Comparison of ENCODE assay signal across 14 cellular contexts in the genomic region with DNA sequence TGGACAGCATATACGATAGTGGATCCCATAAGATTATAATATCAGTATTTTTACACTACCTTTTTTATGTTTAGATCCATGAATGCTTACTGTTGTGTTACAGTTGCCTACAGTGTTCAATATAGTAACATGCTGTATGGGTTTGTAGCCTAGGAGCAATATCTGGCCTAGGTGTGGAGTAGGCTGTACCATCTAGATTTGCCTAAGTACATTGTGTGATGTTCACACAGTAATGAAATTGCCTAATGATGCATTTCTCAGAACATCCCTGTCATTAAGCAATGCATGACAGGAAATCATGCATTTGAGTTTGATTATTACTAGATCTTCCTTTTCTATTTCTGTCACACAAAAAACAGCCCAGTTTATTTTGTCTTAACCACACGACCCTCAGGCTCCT. TPM values are rescaled to one million over a fixed set of nuclear protein-coding genes. Genes with fewer than 3 reads are reported as not detected.
DNase-seq lines count a peak whose midpoint lies in the region; ATAC-seq and TF ChIP-seq lines count a peak whose summit lies in the region.
"Had no signal": no experiment of that assay in that cellular context is flagged by ENCODE, and none has a peak within 500 bp of the region (broad histone marks: within the 10 kb centered on the region; RNA-seq: fewer than 3 reads in every experiment).

No MANE protein-coding gene starts in this region.

- DNase-seq in activated CD4-positive, alpha-beta T cell treated with anti-CD3 and anti-CD28 coated beads for 36 hours, result no peak
- DNase-seq in activated CD4-positive, alpha-beta T cell treated with anti-CD3 and anti-CD28 coated beads, Interleukin-2, amount 10 ng/mL, durations not matched to agents 7 days and 5 days, result no peak
- DNase-seq in AML-193 (lab: John Stamatoyannopoulos, UW) (peak; percentile 19 to 23), NB4 (ENCODE audit: low read depth) (peak; percentile 11), fibroblast of gingiva (ENCODE audit: low read depth) (peak; percentile 23), germinal center (ENCODE audit: low spot score) (no peak)
- DNase-seq: DMS 273 treated with DMSO at 0.1 percent for 48 hours, MG63, NCI-H1417, NCI-H187 treated with DMSO at 0.1 percent for 48 hours, PC-9 had no signal

- H3K36me3 Mint-ChIP-seq in activated CD4-positive, alpha-beta T cell treated with anti-CD3 and anti-CD28 coated beads for 36 hours (ENCODE audit: low read depth), result peaks cover 26% of the 10 kb centered on the region
- H3K36me3 Mint-ChIP-seq in activated CD4-positive, alpha-beta T cell treated with anti-CD3 and anti-CD28 coated beads, Interleukin-2, amount 10 ng/mL, durations not matched to agents 7 days and 5 days (ENCODE audit: low read depth), result peaks cover 20% of the 10 kb centered on the region

- intact Hi-C loops in activated CD4-positive, alpha-beta T cell treated with anti-CD3 and anti-CD28 coated beads for 36 hours (cut with DNase I, micrococcal nuclease), result no loop called here

- H3K27me3 Mint-ChIP-seq in activated CD4-positive, alpha-beta T cell treated with anti-CD3 and anti-CD28 coated beads for 36 hours, result no peaks in the 10 kb centered on the region
- H3K27me3 Mint-ChIP-seq in activated CD4-positive, alpha-beta T cell treated with anti-CD3 and anti-CD28 coated beads, Interleukin-2, amount 10 ng/mL, durations not matched to agents 7 days and 5 days, result no peaks in the 10 kb centered on the region

- no peak overlapping the region for H3K4me3 ChIP-seq in NB4 (ENCODE audit: low read depth, low read length)
- H3K4me3 ChIP-seq: MG63, PC-9 had no signal

- no peak for TF ChIP-seq CTCF in NB4 (IDR thresholded peaks at IDR 0.05; ENCODE audit: low read depth, low read length)

- ATAC-seq in activated CD4-positive, alpha-beta T cell treated with anti-CD3 and anti-CD28 coated beads for 36 hours, result peak; percentile 77
- no peak for ATAC-seq in GM21786 (IDR thresholded peaks at IDR 0.05; ENCODE audit: unreplicated experiment)
- no peak for ATAC-seq in GM19455 (IDR thresholded peaks at IDR 0.05; ENCODE audit: unreplicated experiment)

- no peak for TF ChIP-seq POLR2A in NB4 (IDR thresholded peaks at IDR 0.05; ENCODE audit: extremely low read depth, insufficient read length)

- no peaks in the 10 kb centered on the region for H3K9me3 Mint-ChIP-seq in activated CD4-positive, alpha-beta T cell treated with anti-CD3 and anti-CD28 coated beads for 36 hours (ENCODE audit: low read depth)
- H3K9me3 Mint-ChIP-seq in activated CD4-positive, alpha-beta T cell treated with anti-CD3 and anti-CD28 coated beads, Interleukin-2, amount 10 ng/mL, durations not matched to agents 7 days and 5 days, result no peaks in the 10 kb centered on the region

- H3K4me3 Mint-ChIP-seq in activated CD4-positive, alpha-beta T cell treated with anti-CD3 and anti-CD28 coated beads for 36 hours, result no peak overlapping the region
- H3K4me3 Mint-ChIP-seq in activated CD4-positive, alpha-beta T cell treated with anti-CD3 and anti-CD28 coated beads, Interleukin-2, amount 10 ng/mL, durations not matched to agents 7 days and 5 days, result no peak overlapping the region
- H3K4me3 Mint-ChIP-seq: CD14-positive monocyte had no signal

- peaks cover 13% of the 10 kb centered on the region for H3K4me1 Mint-ChIP-seq in activated CD4-positive, alpha-beta T cell treated with anti-CD3 and anti-CD28 coated beads for 36 hours
- H3K4me1 Mint-ChIP-seq in activated CD4-positive, alpha-beta T cell treated with anti-CD3 and anti-CD28 coated beads, Interleukin-2, amount 10 ng/mL, durations not matched to agents 7 days and 5 days, result peaks cover 11% of the 10 kb centered on the region

- no peak overlapping the region for H3K27ac Mint-ChIP-seq in activated CD4-positive, alpha-beta T cell treated with anti-CD3 and anti-CD28 coated beads for 36 hours
- no peak overlapping the region for H3K27ac Mint-ChIP-seq in activated CD4-positive, alpha-beta T cell treated with anti-CD3 and anti-CD28 coated beads, Interleukin-2, amount 10 ng/mL, durations not matched to agents 7 days and 5 days

- POLR2A ChIA-PET in activated CD4-positive, alpha-beta T cell treated with anti-CD3 and anti-CD28 coated beads for 36 hours (lab: Charles Lee), result no interaction called here
- POLR2A ChIA-PET in activated CD4-positive, alpha-beta T cell treated with anti-CD3 and anti-CD28 coated beads, Interleukin-2, amount 10 ng/mL, durations not matched to agents 7 days and 5 days (lab: Charles Lee), result no interaction called here

- CTCF ChIA-PET in activated CD4-positive, alpha-beta T cell treated with anti-CD3 and anti-CD28 coated beads for 36 hours (lab: Charles Lee), result interaction anchor here (0.6 to 1.1 kb wide), 2 partner anchors 12 to 25 kb away, joined by 3 read pairs; no protein-coding TSS in a partner anchor
- CTCF ChIA-PET in activated CD4-positive, alpha-beta T cell treated with anti-CD3 and anti-CD28 coated beads, Interleukin-2, amount 10 ng/mL, durations not matched to agents 7 days and 5 days (lab: Charles Lee), result no interaction called here

RNA-seq across cellular contexts. Expression of gene CBX3, which starts 14.5 kb away (rescaled TPM):
- 100 to 1,000 TPM; 173 to 300 TPM for total RNA-seq in activated CD4-positive, alpha-beta T cell treated with anti-CD3 and anti-CD28 coated beads for 36 hours
- 100 to 1,000 TPM; 217 to 235 TPM for total RNA-seq in activated CD4-positive, alpha-beta T cell treated with anti-CD3 and anti-CD28 coated beads, Interleukin-2, amount 10 ng/mL, durations not matched to agents 7 days and 5 days

RNA-seq across cellular contexts. Expression of gene HNRNPA2B1, which starts 15.5 kb away (rescaled TPM):
- 100 to 1,000 TPM; 600 to 996 TPM for total RNA-seq in activated CD4-positive, alpha-beta T cell treated with anti-CD3 and anti-CD28 coated beads for 36 hours
- total RNA-seq in activated CD4-positive, alpha-beta T cell treated with anti-CD3 and anti-CD28 coated beads, Interleukin-2, amount 10 ng/mL, durations not matched to agents 7 days and 5 days, result 100 to 1,000 TPM; 649 to 781 TPM

Comparison
In these comparisons a context has a peak if more than half of its experiments do, and no peak if none do; other contexts are left out.
1. DNase-seq: peak in AML-193 (2 of 2), NB4 (single experiment) and fibroblast of gingiva (single experiment); none in activated CD4-positive, alpha-beta T cell treated with anti-CD3 and anti-CD28 coated beads for 36 hours (single experiment), activated CD4-positive, alpha-beta T cell treated with anti-CD3 and anti-CD28 coated beads, Interleukin-2, amount 10 ng/mL, durations not matched to agents 7 days and 5 days (single experiment) and germinal center (single experiment).